Comparison of ENCODE assay signal across 9 cellular contexts in the genomic region with DNA sequence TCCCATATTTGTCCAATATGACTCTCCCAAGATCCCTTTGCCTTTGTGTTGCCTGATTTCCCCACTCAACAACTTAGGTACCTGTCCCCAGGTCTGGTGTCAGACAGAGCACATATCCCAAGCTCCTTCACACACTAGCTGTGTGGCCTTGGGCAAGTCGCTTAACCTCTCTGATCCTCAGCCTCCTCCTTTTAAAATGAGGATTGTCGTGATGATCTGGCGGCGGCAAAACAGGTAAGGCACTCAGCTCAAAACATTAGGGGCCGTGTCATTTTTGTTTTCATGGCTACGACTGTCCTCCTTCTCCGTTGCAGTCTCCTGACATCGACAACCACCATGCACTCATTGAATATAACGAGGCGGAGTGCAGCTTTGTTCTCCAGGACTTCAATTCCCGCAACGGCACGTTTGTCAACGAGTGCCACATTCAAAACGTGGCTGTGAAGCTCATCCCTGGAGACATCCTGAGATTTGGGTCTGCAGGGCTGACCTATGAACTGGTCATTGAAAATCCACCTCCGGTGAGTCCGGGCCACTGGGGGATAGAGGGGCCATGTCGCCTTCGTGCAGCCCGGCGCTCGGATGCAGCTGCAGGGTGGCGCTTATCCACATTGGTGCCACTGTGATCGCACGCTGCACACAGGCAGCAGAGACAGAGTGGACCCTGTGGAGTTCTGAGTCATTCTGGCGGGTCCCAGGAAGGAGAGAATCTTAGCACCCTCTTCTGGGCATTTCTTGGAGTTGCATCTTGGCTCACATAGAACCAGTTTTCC. TPM values are rescaled to one million over a fixed set of nuclear protein-coding genes. Genes with fewer than 3 reads are reported as not detected.
DNase-seq lines count a peak whose midpoint lies in the region; ATAC-seq and TF ChIP-seq lines count a peak whose summit lies in the region.
"Had no signal": no experiment of that assay in that cellular context is flagged by ENCODE, and none has a peak within 500 bp of the region (broad histone marks: within the 10 kb centered on the region; RNA-seq: fewer than 3 reads in every experiment).

No MANE protein-coding gene starts in this region.

- H3K4me1 Mint-ChIP-seq in Calu3 (ENCODE audit: low read depth, unreplicated experiment) = no peaks in the 10 kb centered on the region

- POLR2A ChIA-PET in HEK293T (lab: Yijun Ruan, JAX) = interaction anchor here (1.2 to 1.9 kb wide), 2 partner anchors 69 to 119 kb away, joined by 4 to 5 read pairs; a partner anchor contains a TSS

- peak; percentile 60 for DNase-seq in Calu3
- peak; percentile 79 for DNase-seq in HEK293T (ENCODE audit: extremely low spot score)
- peak; percentile 13 for DNase-seq in NCI-H524 treated with DMSO at 0.1 percent for 48 hours (lab: John Stamatoyannopoulos, UW)
- DNase-seq in activated CD8-positive, alpha-beta memory T cell treated with anti-CD3 and anti-CD28 coated beads, Interleukin-2, amount 50 U/mL, for 48 hours = peak; percentile 64
- peak; percentile 45 to 61 for DNase-seq in foreskin keratinocyte
- DNase-seq in non-pigmented ciliary epithelial cell (ENCODE audit: low read depth) = peak; percentile 28

- no peak overlapping the region for H3K27ac ChIP-seq in foreskin keratinocyte

- BruUV-seq in Calu3 (replicated peaks; lab: Mats Ljungman, UMichigan) = no TSS peak

- H3K27me3 Mint-ChIP-seq in Calu3 (ENCODE audit: unreplicated experiment) = no peaks in the 10 kb centered on the region

- H3K4me1 ChIP-seq in foreskin keratinocyte = no peaks in the 10 kb centered on the region

- no peak overlapping the region for H3K27ac Mint-ChIP-seq in Calu3 (ENCODE audit: unreplicated experiment)

- TF ChIP-seq CTCF in Calu3 (IDR thresholded peaks at IDR 0.05; ENCODE audit: unreplicated experiment) (peak; percentile 65), foreskin keratinocyte (conservative IDR thresholded peaks at IDR 0.05) (peak; percentile 96)

- no peaks in the 10 kb centered on the region for H3K9me3 Mint-ChIP-seq in Calu3 (ENCODE audit: low read depth, unreplicated experiment)

- intact Hi-C loops in Calu3 (cut with micrococcal nuclease; ENCODE audit: unreplicated experiment) = loop anchor here (1.0 to 2.0 kb wide), 3 partner anchors 69 to 144 kb away; a partner anchor contains a TSS

- CTCF ChIA-PET in Calu3 (lab: Charles Lee) = interaction anchor here (1.5 to 2.0 kb wide), 2 partner anchors 64 to 144 kb away, joined by 3 to 11 read pairs; no protein-coding TSS in a partner anchor
- CTCF ChIA-PET in HEK293T (lab: Yijun Ruan, JAX) = interaction anchor here (0.6 to 3.0 kb wide), 11 partner anchors 17 to 164 kb away, joined by 3 to 25 read pairs (median 3); a partner anchor contains a TSS

- H3K36me3 Mint-ChIP-seq in Calu3 (ENCODE audit: insufficient read depth, unreplicated experiment) = no peaks in the 10 kb centered on the region

- no peaks in the 10 kb centered on the region for H3K27me3 ChIP-seq in foreskin keratinocyte

- no peak overlapping the region for H3K4me3 Mint-ChIP-seq in Calu3 (ENCODE audit: low read depth, unreplicated experiment)

- ATAC-seq in foreskin keratinocyte (peak; percentile 84), HG02973 (IDR thresholded peaks at IDR 0.05; ENCODE audit: unreplicated experiment) (no peak), GM18867 (IDR thresholded peaks at IDR 0.05; ENCODE audit: unreplicated experiment) (no peak)

TF ChIP-seq in HEK293T, 16 proteins besides CTCF, POLR2A, EP300 and RAD21:
- TF ChIP-seq ELF4 (IDR thresholded peaks at IDR 0.05) (no peak), L3MBTL2 (conservative IDR thresholded peaks at IDR 0.05) (peak; percentile 79)

RNA-seq across cellular contexts. Expression of a gene that starts 25.2 kb away (rescaled TPM):
- total RNA-seq in Calu3 (2022) (0.98 and 2.7 TPM in 2 replicates), foreskin keratinocyte (0.24 and 0.25 TPM in 2 replicates)
- polyA plus RNA-seq in foreskin keratinocyte = 0.16 and 0.24 TPM in 2 replicates
- total RNA-seq: T-helper 1 cell treated with Interleukin-12 subunit alpha and Interleukin-12 subunit beta and Interleukin-4 antibody, amounts not matched to agents 30 ng/mL and 1 ng/mL, for 36 hours had no signal

Comparison
In these comparisons a context has a peak if more than half of its experiments do, and no peak if none do; other contexts are left out.
1. DNase-seq: peak in every context shown above with its lines; median percentile 79 in HEK293T; 64 in activated CD8-positive, alpha-beta memory T cell treated with anti-CD3 and anti-CD28 coated beads, Interleukin-2, amount 50 U/mL, for 48 hours; 60 in Calu3; 53 in foreskin keratinocyte; 28 in non-pigmented ciliary epithelial cell; 13 in NCI-H524 treated with DMSO at 0.1 percent for 48 hours.